8 cellular contexts compared by ENCODE assay signal in the genomic region with DNA sequence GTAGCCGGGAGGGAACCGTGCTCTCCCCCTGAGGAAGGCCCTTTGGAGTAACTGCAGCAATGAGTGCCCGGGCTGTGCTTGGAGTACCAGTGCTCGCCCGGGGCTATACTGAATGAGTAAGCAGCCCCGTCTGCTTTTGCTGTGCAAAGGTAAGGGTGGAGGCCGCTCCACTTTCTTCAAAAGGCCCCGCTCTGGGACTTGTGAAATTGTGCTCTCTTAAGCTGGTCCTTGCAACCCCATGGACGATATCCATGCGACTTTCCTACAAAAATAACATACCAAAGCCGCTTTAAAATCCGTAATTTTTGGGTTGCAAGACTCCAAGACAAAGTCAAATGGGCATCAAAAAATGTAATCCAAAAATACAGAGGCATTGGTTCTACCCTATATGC. TPM values are rescaled to one million over a fixed set of nuclear protein-coding genes. Genes with fewer than 3 reads are reported as not detected.
DNase-seq lines count a peak whose midpoint lies in the region; ATAC-seq and TF ChIP-seq lines count a peak whose summit lies in the region.

No MANE protein-coding gene starts in this region.

- H3K27me3 ChIP-seq in heart left ventricle, result no peaks in the 10 kb centered on the region
- H3K27me3 ChIP-seq in sigmoid colon, result peaks cover 0 to 19% (median 0%) of the 10 kb centered on the region in 3 donors
- H3K27me3 ChIP-seq in BE2C, result peaks cover 53% of the 10 kb centered on the region

- DNase-seq in ELF-1 (ENCODE audit: low read depth, low spot score) (peak; percentile 93), heart left ventricle (no peak), sigmoid colon (no peak), mesenteric fat pad (ENCODE audit: low spot score) (no peak), hippocampal formation (lab: John Stamatoyannopoulos, UW) (no peak), BE2C (no peak)
- peak; percentile 61 for DNase-seq in activated T-cell treated with anti-CD3 and anti-CD28 coated beads, Interleukin-2, amount 50 U/mL, for 1 hour

- no peak for TF ChIP-seq POLR2A in heart left ventricle (IDR thresholded peaks at IDR 0.05)
- TF ChIP-seq POLR2A in sigmoid colon (IDR thresholded peaks at IDR 0.05), result no peak

- ATAC-seq in HG02885 (IDR thresholded peaks at IDR 0.05; ENCODE audit: poor library complexity, unreplicated experiment) (peak; percentile 32), heart left ventricle (no peak)

- TF ChIP-seq CTCF in heart left ventricle (IDR thresholded peaks at IDR 0.05), result no peak
- TF ChIP-seq CTCF in sigmoid colon (IDR thresholded peaks at IDR 0.05), result no peak
- no peak for TF ChIP-seq CTCF in BE2C (IDR thresholded peaks at IDR 0.05; ENCODE audit: low read depth, low read length)

- H3K9me3 ChIP-seq in heart left ventricle (no peaks in the 10 kb centered on the region), sigmoid colon (no peaks in the 10 kb centered on the region), BE2C (no peaks in the 10 kb centered on the region)

- H3K4me3 ChIP-seq in heart left ventricle (peak overlapping the region in 11 of 12 donors; percentile 44 to 84 (median 63)), sigmoid colon (peak overlapping the region; percentile 44 to 60 (median 52)), BE2C (ENCODE audit: low read depth, low read length) (no peak overlapping the region)

- H3K27ac ChIP-seq in heart left ventricle (peak overlapping the region in 5 of 12 donors; percentile 45 to 93 (median 56)), sigmoid colon (peak overlapping the region in 3 of 4 donors; percentile 61 to 89 (median 70))

- H3K36me3 ChIP-seq in heart left ventricle (no peaks in the 10 kb centered on the region), sigmoid colon (no peaks in the 10 kb centered on the region), BE2C (no peaks in the 10 kb centered on the region)

- intact Hi-C loops in heart left ventricle (cut with DNase I) (loop anchor here in 2 of 10 donors (5.0 kb wide), 2 partner anchors 42 to 57 kb away; no protein-coding TSS in a partner anchor), sigmoid colon (cut with DNase I) (no loop called here)

- H3K4me1 ChIP-seq in heart left ventricle (peaks cover 0 to 62% (median 7%) of the 10 kb centered on the region in 12 donors), sigmoid colon (peaks cover 0 to 24% (median 13%) of the 10 kb centered on the region in 4 donors), BE2C (no peaks in the 10 kb centered on the region)

- 62 to 78% (median 69%) methylated on average over 12 of the region's 12 CpGs for WGBS in heart left ventricle, 4 donors
- 64 to 67% methylated on average over 12 of the region's 12 CpGs for WGBS in sigmoid colon, 2 donors

- TF ChIP-seq EP300 in sigmoid colon (IDR thresholded peaks at IDR 0.05), result no peak

RNA-seq across cellular contexts. Expression of a gene that starts 0.6 kb away (rescaled TPM):
- 10 to 100 TPM in 7 of 9 donors, 1 to 10 TPM in 2; 3.6 to 30.8 (median 13.9) TPM for total RNA-seq in heart left ventricle
- 1 to 10 TPM; 5.1 to 10.0 TPM for polyA plus RNA-seq in heart left ventricle
- total RNA-seq in sigmoid colon, result 10 to 100 TPM in 3 of 4 donors, 1 to 10 TPM in 1; 6.9 to 17.9 (median 13.1) TPM
- 10 to 100 TPM in 2 of 3 donors, 1 to 10 TPM in 1; 9.0 to 55.8 (median 19.0) TPM for polyA plus RNA-seq in sigmoid colon
- 29.6 TPM for total RNA-seq in mesenteric fat pad
- polyA plus RNA-seq in BE2C (2012; ENCODE audit: insufficient read depth, insufficient read length, low read depth), result not detected

Comparison
In these comparisons a context has a peak if more than half of its experiments do, and no peak if none do; other contexts are left out.
1. DNase-seq: peak in ELF-1 (single experiment) and activated T-cell treated with anti-CD3 and anti-CD28 coated beads, Interleukin-2, amount 50 U/mL, for 1 hour (single experiment); none in heart left ventricle (0 of 5), sigmoid colon (single experiment), mesenteric fat pad (single experiment), hippocampal formation (0 of 2) and BE2C (single experiment).